ENCODE assay signal across 8 cellular contexts in genomic region chr2:27071277-27071989, GRCh38. TPM values are rescaled to one million over a fixed set of nuclear protein-coding genes. Genes with fewer than 3 reads are reported as not detected.
DNase-seq lines count a peak whose midpoint lies in the region; ATAC-seq, FAIRE-seq and TF ChIP-seq lines count a peak whose summit lies in the region.

TSS of gene OST4 (minus strand) at chr2:27071654.

- peak; percentile 96 for DNase-seq in BE2C
- DNase-seq in GM19239 (ENCODE audit: insufficient read length, low spot score), result peak; percentile 93
- peak; percentile 70 to 96 for DNase-seq in NCI-H526 (lab: John Stamatoyannopoulos, UW)
- peak; percentile 98 for DNase-seq in activated CD4-positive, alpha-beta T cell treated with anti-CD3 and anti-CD28 coated beads, Interleukin-2, amount 10 ng/mL, durations not matched to agents 24 days and 14 days
- DNase-seq in coronary artery (ENCODE audit: low spot score), result peak; percentile 96
- DNase-seq in left lobe of liver (ENCODE audit: low spot score), result peak; percentile 97
- peak; percentile 84 for DNase-seq in stimulated activated CD4-positive, alpha-beta T cell treated with anti-CD3 and anti-CD28 coated beads, Interleukin-2, amount 100 ng/mL, for 4 hours (ENCODE audit: low read depth)

- H3K9me3 Mint-ChIP-seq in activated CD4-positive, alpha-beta T cell treated with anti-CD3 and anti-CD28 coated beads, Interleukin-2, amount 10 ng/mL, durations not matched to agents 24 days and 14 days, result no peaks in the 10 kb centered on the region

- H3K27ac ChIP-seq in coronary artery, result peak within 1 kb of the TSS; percentile 97 to 100

- H3K9me3 ChIP-seq in BE2C, result no peaks in the 10 kb centered on the region

- FAIRE-seq in GM19239 (lab: Jason Lieb, UNC), result peak; percentile 58

- H3K4me3 Mint-ChIP-seq in activated CD4-positive, alpha-beta T cell treated with anti-CD3 and anti-CD28 coated beads, Interleukin-2, amount 10 ng/mL, durations not matched to agents 24 days and 14 days, result peak within 1 kb of the TSS; percentile 99

- H3K4me3 ChIP-seq in BE2C (ENCODE audit: low read depth, low read length) (peak within 1 kb of the TSS; percentile 99), coronary artery (peak within 1 kb of the TSS; percentile 96)

- H3K36me3 Mint-ChIP-seq in activated CD4-positive, alpha-beta T cell treated with anti-CD3 and anti-CD28 coated beads, Interleukin-2, amount 10 ng/mL, durations not matched to agents 24 days and 14 days (ENCODE audit: low read depth), result peaks cover 34% of the 10 kb centered on the region

- H3K27ac Mint-ChIP-seq in activated CD4-positive, alpha-beta T cell treated with anti-CD3 and anti-CD28 coated beads, Interleukin-2, amount 10 ng/mL, durations not matched to agents 24 days and 14 days, result peak within 1 kb of the TSS; percentile 93

- ATAC-seq in HG03442 (IDR thresholded peaks at IDR 0.05; ENCODE audit: unreplicated experiment) (peak; percentile 83), left lobe of liver (peak; percentile 97)

- intact Hi-C loops in activated CD4-positive, alpha-beta T cell treated with anti-CD3 and anti-CD28 coated beads, Interleukin-2, amount 10 ng/mL, durations not matched to agents 24 days and 14 days (cut with micrococcal nuclease), result loop anchor here (1.0 to 5.0 kb wide), 6 partner anchors 10 to 286 kb away; partner anchors contain the start of genes GTF3C2, KHK and TMEM214

- no peaks in the 10 kb centered on the region for H3K27me3 Mint-ChIP-seq in activated CD4-positive, alpha-beta T cell treated with anti-CD3 and anti-CD28 coated beads, Interleukin-2, amount 10 ng/mL, durations not matched to agents 24 days and 14 days

- peaks cover 20% of the 10 kb centered on the region for H3K36me3 ChIP-seq in BE2C

- peaks cover 58% of the 10 kb centered on the region for H3K4me1 Mint-ChIP-seq in activated CD4-positive, alpha-beta T cell treated with anti-CD3 and anti-CD28 coated beads, Interleukin-2, amount 10 ng/mL, durations not matched to agents 24 days and 14 days

- peaks cover 28% of the 10 kb centered on the region for H3K4me1 ChIP-seq in BE2C

- no peaks in the 10 kb centered on the region for H3K27me3 ChIP-seq in BE2C

- TF ChIP-seq CTCF in BE2C (IDR thresholded peaks at IDR 0.05; ENCODE audit: low read depth, low read length) (no peak), coronary artery (IDR thresholded peaks at IDR 0.05) (no peak)

RNA-seq across cellular contexts. Expression of gene OST4, which starts in this region (rescaled TPM):
- 1,823 TPM for polyA plus RNA-seq in BE2C (2012; ENCODE audit: insufficient read depth, insufficient read length, low read depth)
- 314 and 326 TPM in 2 replicates for total RNA-seq in activated CD4-positive, alpha-beta T cell treated with anti-CD3 and anti-CD28 coated beads, Interleukin-2, amount 10 ng/mL, durations not matched to agents 24 days and 14 days
- 141 TPM for total RNA-seq in left lobe of liver

Comparison
In these comparisons a context has a peak if more than half of its experiments do, and no peak if none do; other contexts are left out.
1. Peak in every context shown above with its lines: DNase-seq, ATAC-seq, H3K4me3 ChIP-seq and H3K27ac ChIP-seq.